1 cellular context compared by ENCODE assay signal in genomic region chr9:92964607-92964975, GRCh38.
TF ChIP-seq lines count a peak whose summit lies in the region.

No MANE protein-coding gene starts in this region.

TF ChIP-seq in HepG2, 621 proteins besides CTCF, POLR2A, EP300 and RAD21 (continued from another document):
- peak; percentile 45; the same call in 1 of the 2 replicates for TF ChIP-seq ZNF687 (CRISPR knock-in tag; IDR thresholded peaks at IDR 0.05)
